Comparison of ENCODE assay signal across 16 cellular contexts in genomic region chr6:133964052-133964451, GRCh38. TPM values are rescaled to one million over a fixed set of nuclear protein-coding genes. Genes with fewer than 3 reads are reported as not detected.
DNase-seq lines count a peak whose midpoint lies in the region; ATAC-seq and TF ChIP-seq lines count a peak whose summit lies in the region.
"Had no signal": no experiment of that assay in that cellular context is flagged by ENCODE, and none has a peak within 500 bp of the region (broad histone marks: within the 10 kb centered on the region; RNA-seq: fewer than 3 reads in every experiment).

No MANE protein-coding gene starts in this region.

- peak overlapping the region; percentile 51 for H3K27ac Mint-ChIP-seq in activated T-cell treated with anti-CD3 and anti-CD28 coated beads, Interleukin-2, amount 50 U/mL, for 72 hours
- no peak overlapping the region for H3K27ac Mint-ChIP-seq in stimulated activated naive B cell treated with anti-CD40 and anti-IgM and Interleukin-4, amounts not matched to agents 10 μg/mL and 1 μg/mL and 100 μg/mL, for 72 hours
- H3K27ac Mint-ChIP-seq: immature natural killer cell had no signal

- no peaks in the 10 kb centered on the region for H3K36me3 Mint-ChIP-seq in activated T-cell treated with anti-CD3 and anti-CD28 coated beads, Interleukin-2, amount 50 U/mL, for 72 hours (ENCODE audit: insufficient read depth in 2 of 2)
- peaks cover 0 to 10% of the 10 kb centered on the region in 2 donors for H3K36me3 Mint-ChIP-seq in stimulated activated naive B cell treated with anti-CD40 and anti-IgM and Interleukin-4, amounts not matched to agents 10 μg/mL and 1 μg/mL and 100 μg/mL, for 72 hours
- H3K36me3 Mint-ChIP-seq: immature natural killer cell had no signal

- CTCF ChIA-PET in RWPE1 (lab: Yijun Ruan, JAX) = interaction anchor here (0.7 kb wide), 2 partner anchors 226 to 520 kb away, joined by 4 read pairs; no protein-coding TSS in a partner anchor

- H3K4me3 Mint-ChIP-seq in activated T-cell treated with anti-CD3 and anti-CD28 coated beads, Interleukin-2, amount 50 U/mL, for 72 hours = no peak overlapping the region
- no peak overlapping the region for H3K4me3 Mint-ChIP-seq in stimulated activated naive B cell treated with anti-CD40 and anti-IgM and Interleukin-4, amounts not matched to agents 10 μg/mL and 1 μg/mL and 100 μg/mL, for 72 hours
- H3K4me3 Mint-ChIP-seq: immature natural killer cell had no signal

- H3K27ac ChIP-seq in RWPE1 = peak overlapping the region; percentile 48
- H3K27ac ChIP-seq: upper lobe of left lung had no signal

- POLR2A ChIA-PET in RWPE1 (lab: Yijun Ruan, JAX; ENCODE audit: low non-redundant PET) = interaction anchor here (0.7 kb wide), 1 partner anchor 94 kb away, joined by 3 read pairs; no protein-coding TSS in a partner anchor

- no peaks in the 10 kb centered on the region for H3K27me3 Mint-ChIP-seq in activated T-cell treated with anti-CD3 and anti-CD28 coated beads, Interleukin-2, amount 50 U/mL, for 72 hours (ENCODE audit: low read depth)
- H3K27me3 Mint-ChIP-seq in stimulated activated naive B cell treated with anti-CD40 and anti-IgM and Interleukin-4, amounts not matched to agents 10 μg/mL and 1 μg/mL and 100 μg/mL, for 72 hours = no peaks in the 10 kb centered on the region
- H3K27me3 Mint-ChIP-seq: B cell had no signal

- no peak for DNase-seq in activated T-cell treated with anti-CD3 and anti-CD28 coated beads, Interleukin-2, amount 50 U/mL, for 72 hours
- DNase-seq in activated T-cell treated with anti-CD3 and anti-CD28 coated beads for 4 hours (no peak), RWPE1 (ENCODE audit: low spot score) (peak; percentile 64), fibroblast of peridontal ligament (ENCODE audit: extremely low read depth) (peak; percentile 89), superior temporal gyrus (ENCODE audit: extremely low spot score) (no peak), NCI-H526 treated with DMSO at 0.1 percent for 48 hours (lab: John Stamatoyannopoulos, UW) (no peak)
- no peak for DNase-seq in stimulated activated naive CD8-positive, alpha-beta T cell treated with anti-CD3 and anti-CD28 coated beads, Interleukin-15, Interleukin-2, amounts not matched to agents 100 U/mL and 50 U/mL, for 24 hours
- DNase-seq in stimulated activated naive B cell treated with anti-CD40 and anti-IgM and Interleukin-4, amounts not matched to agents 10 μg/mL and 1 μg/mL and 100 μg/mL, for 72 hours = no peak
- DNase-seq: anterior cingulate cortex; GDM1; immature natural killer cell; NCI-H1694; NK-92 treated with Interleukin-12 subunit alpha and Interleukin-12 subunit beta, amount 100 ng/mL, for 24 hours had no signal

- no peaks in the 10 kb centered on the region for H3K9me3 Mint-ChIP-seq in activated T-cell treated with anti-CD3 and anti-CD28 coated beads, Interleukin-2, amount 50 U/mL, for 72 hours
- no peaks in the 10 kb centered on the region for H3K9me3 Mint-ChIP-seq in stimulated activated naive B cell treated with anti-CD40 and anti-IgM and Interleukin-4, amounts not matched to agents 10 μg/mL and 1 μg/mL and 100 μg/mL, for 72 hours
- H3K9me3 Mint-ChIP-seq: immature natural killer cell had no signal

- ATAC-seq in activated T-cell treated with anti-CD3 and anti-CD28 coated beads, Interleukin-2, amount 50 U/mL, for 72 hours (replicated peaks in 1 of 2) = peak; percentile 94 to 96
- peak; percentile 38 for ATAC-seq in stimulated activated naive CD8-positive, alpha-beta T cell treated with anti-CD3 and anti-CD28 coated beads, Interleukin-15, Interleukin-2, amounts not matched to agents 100 U/mL and 50 U/mL, for 24 hours
- no peak for ATAC-seq in stimulated activated naive B cell treated with anti-CD40 and anti-IgM and Interleukin-4, amounts not matched to agents 10 μg/mL and 1 μg/mL and 100 μg/mL, for 72 hours (replicated peaks)
- ATAC-seq: sciatic nerve had no signal

- TF ChIP-seq CTCF in RWPE1 (conservative IDR thresholded peaks at IDR 0.05; ENCODE audit: low read depth) = no peak

- peaks cover 69% of the 10 kb centered on the region for H3K4me1 Mint-ChIP-seq in activated T-cell treated with anti-CD3 and anti-CD28 coated beads, Interleukin-2, amount 50 U/mL, for 72 hours (ENCODE audit: low read depth)
- H3K4me1 Mint-ChIP-seq in stimulated activated naive B cell treated with anti-CD40 and anti-IgM and Interleukin-4, amounts not matched to agents 10 μg/mL and 1 μg/mL and 100 μg/mL, for 72 hours = peaks cover 33 to 67% of the 10 kb centered on the region in 2 donors

RNA-seq across cellular contexts. Expression of gene TBPL1, which starts 11.0 kb away (rescaled TPM):
- total RNA-seq in activated T-cell treated with anti-CD3 and anti-CD28 coated beads, Interleukin-2, amount 50 U/mL, for 72 hours = 10 to 100 TPM; 32.9 to 34.7 TPM

Comparison
In these comparisons a context has a peak if more than half of its experiments do, and no peak if none do; other contexts are left out.
1. ATAC-seq: peak in activated T-cell treated with anti-CD3 and anti-CD28 coated beads, Interleukin-2, amount 50 U/mL, for 72 hours (2 of 2) and stimulated activated naive CD8-positive, alpha-beta T cell treated with anti-CD3 and anti-CD28 coated beads, Interleukin-15, Interleukin-2, amounts not matched to agents 100 U/mL and 50 U/mL, for 24 hours (single experiment); none in stimulated activated naive B cell treated with anti-CD40 and anti-IgM and Interleukin-4, amounts not matched to agents 10 μg/mL and 1 μg/mL and 100 μg/mL, for 72 hours (0 of 2).
2. DNase-seq: peak in RWPE1 (single experiment) and fibroblast of peridontal ligament (single experiment); none in activated T-cell treated with anti-CD3 and anti-CD28 coated beads, Interleukin-2, amount 50 U/mL, for 72 hours (0 of 2), activated T-cell treated with anti-CD3 and anti-CD28 coated beads for 4 hours (single experiment), stimulated activated naive CD8-positive, alpha-beta T cell treated with anti-CD3 and anti-CD28 coated beads, Interleukin-15, Interleukin-2, amounts not matched to agents 100 U/mL and 50 U/mL, for 24 hours (single experiment), superior temporal gyrus (single experiment), NCI-H526 treated with DMSO at 0.1 percent for 48 hours (single experiment) and stimulated activated naive B cell treated with anti-CD40 and anti-IgM and Interleukin-4, amounts not matched to agents 10 μg/mL and 1 μg/mL and 100 μg/mL, for 72 hours (single experiment).